Comparison of ENCODE assay signal across 12 cellular contexts in the genomic region with DNA sequence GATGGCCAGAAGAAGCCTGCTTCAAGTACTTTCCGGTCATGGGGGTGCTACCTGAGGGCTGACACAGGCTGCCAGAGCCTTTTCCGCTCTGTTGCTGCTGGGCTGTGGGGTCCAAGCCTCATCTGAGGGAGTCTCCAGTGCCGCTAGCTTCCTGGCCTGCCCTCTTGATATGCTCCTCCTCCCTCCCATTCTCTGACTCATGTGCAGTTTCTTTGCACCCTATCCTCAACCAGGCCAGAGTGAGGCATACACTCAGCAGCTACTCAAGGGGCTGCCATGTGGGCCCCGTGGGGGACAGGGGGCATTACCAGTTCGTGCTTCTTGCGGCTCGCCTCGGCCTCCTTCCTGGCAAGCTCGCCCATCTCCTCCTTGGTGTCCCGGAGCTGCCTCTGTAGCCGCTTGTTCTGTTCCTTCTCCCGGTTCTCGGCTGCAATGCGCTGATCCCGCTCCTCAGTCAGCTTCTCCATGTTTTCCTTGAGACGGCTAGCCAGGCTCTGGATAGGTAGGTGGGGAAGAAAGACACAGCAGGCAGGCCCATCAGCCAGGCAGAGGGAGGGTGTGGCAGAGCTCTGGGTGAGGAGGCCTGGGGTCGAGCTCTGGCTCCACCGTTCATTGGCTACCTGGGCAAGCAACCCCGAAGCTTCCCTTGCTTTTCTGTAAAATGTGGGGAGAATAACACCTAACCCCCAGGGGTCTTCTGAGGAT.
"Had no signal": no experiment of that assay in that cellular context is flagged by ENCODE, and none has a peak within 500 bp of the region (broad histone marks: within the 10 kb centered on the region; RNA-seq: fewer than 3 reads in every experiment).

No MANE protein-coding gene starts in this region.

- H3K79me2 ChIP-seq: hepatocyte had no signal

- H3K4me3 Mint-ChIP-seq: activated CD8-positive, alpha-beta T cell treated with anti-CD3 and anti-CD28 coated beads for 36 hours; activated T-cell treated with anti-CD3 and anti-CD28 coated beads, Interleukin-2, amount 50 U/mL, for 72 hours; naive thymus-derived CD4-positive, alpha-beta T cell had no signal

- H3K4me1 Mint-ChIP-seq: naive thymus-derived CD4-positive, alpha-beta T cell had no signal

- H3K9me3 ChIP-seq: body of pancreas, transverse colon had no signal

- H3K4me2 ChIP-seq: hepatocyte, smooth muscle cell had no signal

- H3K27me3 Mint-ChIP-seq: activated CD8-positive, alpha-beta T cell treated with anti-CD3 and anti-CD28 coated beads for 36 hours; naive thymus-derived CD4-positive, alpha-beta T cell had no signal

- ATAC-seq: activated CD8-positive, alpha-beta T cell treated with anti-CD3 and anti-CD28 coated beads for 36 hours; activated T-cell treated with anti-CD3 and anti-CD28 coated beads, Interleukin-2, amount 50 U/mL, for 72 hours; body of pancreas; left colon; naive thymus-derived CD4-positive, alpha-beta T cell; right cardiac atrium had no signal

- H3K27ac Mint-ChIP-seq: activated CD8-positive, alpha-beta T cell treated with anti-CD3 and anti-CD28 coated beads for 36 hours; activated T-cell treated with anti-CD3 and anti-CD28 coated beads, Interleukin-2, amount 50 U/mL, for 72 hours had no signal

- H3K4me1 ChIP-seq: body of pancreas, transverse colon had no signal

- H3K4me3 ChIP-seq: body of pancreas, hepatocyte, smooth muscle cell, transverse colon had no signal

- H3K9me3 Mint-ChIP-seq: activated CD8-positive, alpha-beta T cell treated with anti-CD3 and anti-CD28 coated beads for 36 hours; activated T-cell treated with anti-CD3 and anti-CD28 coated beads, Interleukin-2, amount 50 U/mL, for 72 hours; naive thymus-derived CD4-positive, alpha-beta T cell had no signal

- H3K27ac ChIP-seq: body of pancreas, hepatocyte, transverse colon had no signal

- DNase-seq: activated CD8-positive, alpha-beta memory T cell treated with anti-CD3 and anti-CD28 coated beads, Interleukin-2, amount 50 U/mL, for 4 hours; activated CD8-positive, alpha-beta T cell treated with anti-CD3 and anti-CD28 coated beads for 36 hours; activated T-cell treated with anti-CD3 and anti-CD28 coated beads, Interleukin-2, amount 50 U/mL, for 72 hours; body of pancreas; cerebellar nuclear complex; dermis blood vessel endothelial cell; left colon; naive thymus-derived CD4-positive, alpha-beta T cell; transverse colon had no signal

- H2AFZ ChIP-seq: hepatocyte had no signal

- H3K27me3 ChIP-seq: body of pancreas, hepatocyte, transverse colon had no signal
